ENCODE assay signal across 1 cellular context in the genomic region with DNA sequence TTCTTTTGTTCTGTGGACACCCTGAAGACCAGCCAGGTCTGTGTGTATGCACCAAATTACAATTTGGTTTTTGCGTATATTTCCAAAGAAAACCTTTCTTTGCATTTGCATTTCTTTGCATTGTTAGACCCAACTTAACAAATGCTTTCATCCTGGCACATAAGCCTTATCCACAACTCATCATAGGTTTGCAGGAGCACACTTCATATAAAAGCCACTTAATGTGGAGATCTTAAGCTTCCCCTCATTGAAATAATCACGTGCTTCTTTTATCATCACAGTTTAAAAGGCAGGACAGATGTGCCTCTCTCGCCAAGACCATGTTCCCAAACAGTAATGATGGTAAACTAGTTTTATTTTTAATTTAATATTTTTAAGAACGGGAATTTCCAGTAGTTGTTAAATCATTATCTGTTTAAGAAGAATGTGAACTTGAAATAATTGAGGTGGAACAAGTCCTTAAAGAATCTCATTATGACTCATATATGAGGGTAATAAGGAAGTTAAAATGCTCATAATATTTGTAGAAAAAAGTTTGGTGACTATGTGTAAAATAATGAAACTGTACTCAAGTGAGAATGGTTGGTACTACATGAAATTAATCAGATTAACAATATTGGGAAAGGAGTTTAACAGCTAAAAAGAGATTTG.
A peak's percentile ranks its signal among the peaks of the same experiment; 100 is the strongest.
TF ChIP-seq lines count a peak whose summit lies in the region.

No MANE protein-coding gene starts in this region.

TF ChIP-seq in GM12878, 131 proteins besides CTCF, POLR2A, EP300 and RAD21 (continued from another document and continues in another):
- TF ChIP-seq, protein P1, sequence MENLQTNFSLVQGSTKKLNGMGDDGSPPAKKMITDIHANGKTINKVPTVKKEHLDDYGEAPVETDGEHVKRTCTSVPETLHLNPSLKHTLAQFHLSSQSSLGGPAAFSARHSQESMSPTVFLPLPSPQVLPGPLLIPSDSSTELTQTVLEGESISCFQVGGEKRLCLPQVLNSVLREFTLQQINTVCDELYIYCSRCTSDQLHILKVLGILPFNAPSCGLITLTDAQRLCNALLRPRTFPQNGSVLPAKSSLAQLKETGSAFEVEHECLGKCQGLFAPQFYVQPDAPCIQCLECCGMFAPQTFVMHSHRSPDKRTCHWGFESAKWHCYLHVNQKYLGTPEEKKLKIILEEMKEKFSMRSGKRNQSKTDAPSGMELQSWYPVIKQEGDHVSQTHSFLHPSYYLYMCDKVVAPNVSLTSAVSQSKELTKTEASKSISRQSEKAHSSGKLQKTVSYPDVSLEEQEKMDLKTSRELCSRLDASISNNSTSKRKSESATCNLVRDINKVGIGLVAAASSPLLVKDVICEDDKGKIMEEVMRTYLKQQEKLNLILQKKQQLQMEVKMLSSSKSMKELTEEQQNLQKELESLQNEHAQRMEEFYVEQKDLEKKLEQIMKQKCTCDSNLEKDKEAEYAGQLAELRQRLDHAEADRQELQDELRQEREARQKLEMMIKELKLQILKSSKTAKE (IDR thresholded peaks at IDR 0.05; ENCODE audit: low read depth, poor library complexity, severe bottlenecking) = no peak
- no peak for TF ChIP-seq CHD1 (IDR thresholded peaks at IDR 0.05; ENCODE audit: low read depth, low read length)
- peak; percentile 62; the same call in 1 of the 2 replicates for TF ChIP-seq DPF2 (IDR thresholded peaks at IDR 0.05)
- no peak for TF ChIP-seq SUZ12 (IDR thresholded peaks at IDR 0.05; ENCODE audit: unreplicated experiment)
- no peak for TF ChIP-seq YBX1 (IDR thresholded peaks at IDR 0.05)
- TF ChIP-seq, protein P2, sequence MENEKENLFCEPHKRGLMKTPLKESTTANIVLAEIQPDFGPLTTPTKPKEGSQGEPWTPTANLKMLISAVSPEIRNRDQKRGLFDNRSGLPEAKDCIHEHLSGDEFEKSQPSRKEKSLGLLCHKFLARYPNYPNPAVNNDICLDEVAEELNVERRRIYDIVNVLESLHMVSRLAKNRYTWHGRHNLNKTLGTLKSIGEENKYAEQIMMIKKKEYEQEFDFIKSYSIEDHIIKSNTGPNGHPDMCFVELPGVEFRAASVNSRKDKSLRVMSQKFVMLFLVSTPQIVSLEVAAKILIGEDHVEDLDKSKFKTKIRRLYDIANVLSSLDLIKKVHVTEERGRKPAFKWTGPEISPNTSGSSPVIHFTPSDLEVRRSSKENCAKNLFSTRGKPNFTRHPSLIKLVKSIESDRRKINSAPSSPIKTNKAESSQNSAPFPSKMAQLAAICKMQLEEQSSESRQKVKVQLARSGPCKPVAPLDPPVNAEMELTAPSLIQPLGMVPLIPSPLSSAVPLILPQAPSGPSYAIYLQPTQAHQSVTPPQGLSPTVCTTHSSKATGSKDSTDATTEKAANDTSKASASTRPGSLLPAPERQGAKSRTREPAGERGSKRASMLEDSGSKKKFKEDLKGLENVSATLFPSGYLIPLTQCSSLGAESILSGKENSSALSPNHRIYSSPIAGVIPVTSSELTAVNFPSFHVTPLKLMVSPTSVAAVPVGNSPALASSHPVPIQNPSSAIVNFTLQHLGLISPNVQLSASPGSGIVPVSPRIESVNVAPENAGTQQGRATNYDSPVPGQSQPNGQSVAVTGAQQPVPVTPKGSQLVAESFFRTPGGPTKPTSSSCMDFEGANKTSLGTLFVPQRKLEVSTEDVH (IDR thresholded peaks at IDR 0.05; ENCODE audit: low read depth, partially characterized antibody) = no peak
- no peak for TF ChIP-seq POU2F2 (IDR thresholded peaks at IDR 0.05; ENCODE audit: borderline replicate concordance, low read depth, low read length)
- TF ChIP-seq MYB (IDR thresholded peaks at IDR 0.05; ENCODE audit: borderline replicate concordance, low read depth, low read length) = no peak
- 0 out of 2 replicates have a peak, but pooled peaks have one; percentile 62 for TF ChIP-seq JUND (IDR thresholded peaks at IDR 0.05; ENCODE audit: low read depth, low read length)
- TF ChIP-seq, protein P3, sequence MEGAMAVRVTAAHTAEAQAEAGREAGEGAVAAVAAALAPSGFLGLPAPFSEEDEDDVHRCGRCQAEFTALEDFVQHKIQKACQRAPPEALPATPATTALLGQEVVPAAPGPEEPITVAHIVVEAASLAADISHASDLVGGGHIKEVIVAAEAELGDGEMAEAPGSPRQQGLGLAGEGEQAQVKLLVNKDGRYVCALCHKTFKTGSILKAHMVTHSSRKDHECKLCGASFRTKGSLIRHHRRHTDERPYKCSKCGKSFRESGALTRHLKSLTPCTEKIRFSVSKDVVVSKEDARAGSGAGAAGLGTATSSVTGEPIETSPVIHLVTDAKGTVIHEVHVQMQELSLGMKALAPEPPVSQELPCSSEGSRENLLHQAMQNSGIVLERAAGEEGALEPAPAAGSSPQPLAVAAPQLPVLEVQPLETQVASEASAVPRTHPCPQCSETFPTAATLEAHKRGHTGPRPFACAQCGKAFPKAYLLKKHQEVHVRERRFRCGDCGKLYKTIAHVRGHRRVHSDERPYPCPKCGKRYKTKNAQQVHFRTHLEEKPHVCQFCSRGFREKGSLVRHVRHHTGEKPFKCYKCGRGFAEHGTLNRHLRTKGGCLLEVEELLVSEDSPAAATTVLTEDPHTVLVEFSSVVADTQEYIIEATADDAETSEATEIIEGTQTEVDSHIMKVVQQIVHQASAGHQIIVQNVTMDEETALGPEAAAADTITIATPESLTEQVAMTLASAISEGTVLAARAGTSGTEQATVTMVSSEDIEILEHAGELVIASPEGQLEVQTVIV (IDR thresholded peaks at IDR 0.05; ENCODE audit: borderline replicate concordance, partially characterized antibody) = no peak
- TF ChIP-seq BCL11A (IDR thresholded peaks at IDR 0.05; ENCODE audit: low read depth, low read length) = no peak
- no peak for TF ChIP-seq CBX3 (IDR thresholded peaks at IDR 0.05; ENCODE audit: borderline replicate concordance, low read depth)
- no peak for TF ChIP-seq STAT3 (IDR thresholded peaks at IDR 0.05; ENCODE audit: low read depth, low read length)
- TF ChIP-seq ATF7 (IDR thresholded peaks at IDR 0.05; ENCODE audit: low read depth) = peak; percentile 60
- no peak for TF ChIP-seq POLR2AphosphoS2 (IDR thresholded peaks at IDR 0.05; ENCODE audit: low read depth, low read length)
- no peak for TF ChIP-seq ESRRA (IDR thresholded peaks at IDR 0.05; ENCODE audit: low read length)
- no peak for TF ChIP-seq MEF2A (IDR thresholded peaks at IDR 0.05; ENCODE audit: insufficient read depth, low read depth, low read length)
- TF ChIP-seq, protein P4, sequence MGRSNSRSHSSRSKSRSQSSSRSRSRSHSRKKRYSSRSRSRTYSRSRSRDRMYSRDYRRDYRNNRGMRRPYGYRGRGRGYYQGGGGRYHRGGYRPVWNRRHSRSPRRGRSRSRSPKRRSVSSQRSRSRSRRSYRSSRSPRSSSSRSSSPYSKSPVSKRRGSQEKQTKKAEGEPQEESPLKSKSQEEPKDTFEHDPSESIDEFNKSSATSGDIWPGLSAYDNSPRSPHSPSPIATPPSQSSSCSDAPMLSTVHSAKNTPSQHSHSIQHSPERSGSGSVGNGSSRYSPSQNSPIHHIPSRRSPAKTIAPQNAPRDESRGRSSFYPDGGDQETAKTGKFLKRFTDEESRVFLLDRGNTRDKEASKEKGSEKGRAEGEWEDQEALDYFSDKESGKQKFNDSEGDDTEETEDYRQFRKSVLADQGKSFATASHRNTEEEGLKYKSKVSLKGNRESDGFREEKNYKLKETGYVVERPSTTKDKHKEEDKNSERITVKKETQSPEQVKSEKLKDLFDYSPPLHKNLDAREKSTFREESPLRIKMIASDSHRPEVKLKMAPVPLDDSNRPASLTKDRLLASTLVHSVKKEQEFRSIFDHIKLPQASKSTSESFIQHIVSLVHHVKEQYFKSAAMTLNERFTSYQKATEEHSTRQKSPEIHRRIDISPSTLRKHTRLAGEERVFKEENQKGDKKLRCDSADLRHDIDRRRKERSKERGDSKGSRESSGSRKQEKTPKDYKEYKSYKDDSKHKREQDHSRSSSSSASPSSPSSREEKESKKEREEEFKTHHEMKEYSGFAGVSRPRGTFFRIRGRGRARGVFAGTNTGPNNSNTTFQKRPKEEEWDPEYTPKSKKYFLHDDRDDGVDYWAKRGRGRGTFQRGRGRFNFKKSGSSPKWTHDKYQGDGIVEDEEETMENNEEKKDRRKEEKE (IDR thresholded peaks at IDR 0.05) = no peak
- TF ChIP-seq PAX5 (IDR thresholded peaks at IDR 0.05; ENCODE audit: borderline replicate concordance, low read depth, low read length) = no peak
- TF ChIP-seq BHLHE40 (IDR thresholded peaks at IDR 0.05; ENCODE audit: borderline replicate concordance in 1 of 2, low read depth in 2 of 2, low read length in 1 of 2) = peak in 1 of 2 experiments; percentile 27; a peak in 1 of 4 replicates
- TF ChIP-seq, protein P5, sequence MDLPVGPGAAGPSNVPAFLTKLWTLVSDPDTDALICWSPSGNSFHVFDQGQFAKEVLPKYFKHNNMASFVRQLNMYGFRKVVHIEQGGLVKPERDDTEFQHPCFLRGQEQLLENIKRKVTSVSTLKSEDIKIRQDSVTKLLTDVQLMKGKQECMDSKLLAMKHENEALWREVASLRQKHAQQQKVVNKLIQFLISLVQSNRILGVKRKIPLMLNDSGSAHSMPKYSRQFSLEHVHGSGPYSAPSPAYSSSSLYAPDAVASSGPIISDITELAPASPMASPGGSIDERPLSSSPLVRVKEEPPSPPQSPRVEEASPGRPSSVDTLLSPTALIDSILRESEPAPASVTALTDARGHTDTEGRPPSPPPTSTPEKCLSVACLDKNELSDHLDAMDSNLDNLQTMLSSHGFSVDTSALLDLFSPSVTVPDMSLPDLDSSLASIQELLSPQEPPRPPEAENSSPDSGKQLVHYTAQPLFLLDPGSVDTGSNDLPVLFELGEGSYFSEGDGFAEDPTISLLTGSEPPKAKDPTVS (IDR thresholded peaks at IDR 0.05; ENCODE audit: low read depth, low read length) = no peak
- no peak for TF ChIP-seq CREB1 (IDR thresholded peaks at IDR 0.05; ENCODE audit: low read depth)
- TF ChIP-seq FOXK2 (IDR thresholded peaks at IDR 0.05) = no peak
- TF ChIP-seq, protein P6, sequence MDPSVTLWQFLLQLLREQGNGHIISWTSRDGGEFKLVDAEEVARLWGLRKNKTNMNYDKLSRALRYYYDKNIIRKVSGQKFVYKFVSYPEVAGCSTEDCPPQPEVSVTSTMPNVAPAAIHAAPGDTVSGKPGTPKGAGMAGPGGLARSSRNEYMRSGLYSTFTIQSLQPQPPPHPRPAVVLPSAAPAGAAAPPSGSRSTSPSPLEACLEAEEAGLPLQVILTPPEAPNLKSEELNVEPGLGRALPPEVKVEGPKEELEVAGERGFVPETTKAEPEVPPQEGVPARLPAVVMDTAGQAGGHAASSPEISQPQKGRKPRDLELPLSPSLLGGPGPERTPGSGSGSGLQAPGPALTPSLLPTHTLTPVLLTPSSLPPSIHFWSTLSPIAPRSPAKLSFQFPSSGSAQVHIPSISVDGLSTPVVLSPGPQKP (IDR thresholded peaks at IDR 0.05; ENCODE audit: low read depth, low read length) = no peak
- TF ChIP-seq, protein P7, sequence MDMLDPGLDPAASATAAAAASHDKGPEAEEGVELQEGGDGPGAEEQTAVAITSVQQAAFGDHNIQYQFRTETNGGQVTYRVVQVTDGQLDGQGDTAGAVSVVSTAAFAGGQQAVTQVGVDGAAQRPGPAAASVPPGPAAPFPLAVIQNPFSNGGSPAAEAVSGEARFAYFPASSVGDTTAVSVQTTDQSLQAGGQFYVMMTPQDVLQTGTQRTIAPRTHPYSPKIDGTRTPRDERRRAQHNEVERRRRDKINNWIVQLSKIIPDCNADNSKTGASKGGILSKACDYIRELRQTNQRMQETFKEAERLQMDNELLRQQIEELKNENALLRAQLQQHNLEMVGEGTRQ (IDR thresholded peaks at IDR 0.05; ENCODE audit: borderline replicate concordance, low read depth, low read length) = no peak
- TF ChIP-seq JUNB (IDR thresholded peaks at IDR 0.05) = peak; percentile 62
- TF ChIP-seq GATAD2B (conservative IDR thresholded peaks at IDR 0.05; ENCODE audit: low read depth) = no peak
- TF ChIP-seq EED (IDR thresholded peaks at IDR 0.05; ENCODE audit: low read depth) = no peak
- TF ChIP-seq, protein P8, sequence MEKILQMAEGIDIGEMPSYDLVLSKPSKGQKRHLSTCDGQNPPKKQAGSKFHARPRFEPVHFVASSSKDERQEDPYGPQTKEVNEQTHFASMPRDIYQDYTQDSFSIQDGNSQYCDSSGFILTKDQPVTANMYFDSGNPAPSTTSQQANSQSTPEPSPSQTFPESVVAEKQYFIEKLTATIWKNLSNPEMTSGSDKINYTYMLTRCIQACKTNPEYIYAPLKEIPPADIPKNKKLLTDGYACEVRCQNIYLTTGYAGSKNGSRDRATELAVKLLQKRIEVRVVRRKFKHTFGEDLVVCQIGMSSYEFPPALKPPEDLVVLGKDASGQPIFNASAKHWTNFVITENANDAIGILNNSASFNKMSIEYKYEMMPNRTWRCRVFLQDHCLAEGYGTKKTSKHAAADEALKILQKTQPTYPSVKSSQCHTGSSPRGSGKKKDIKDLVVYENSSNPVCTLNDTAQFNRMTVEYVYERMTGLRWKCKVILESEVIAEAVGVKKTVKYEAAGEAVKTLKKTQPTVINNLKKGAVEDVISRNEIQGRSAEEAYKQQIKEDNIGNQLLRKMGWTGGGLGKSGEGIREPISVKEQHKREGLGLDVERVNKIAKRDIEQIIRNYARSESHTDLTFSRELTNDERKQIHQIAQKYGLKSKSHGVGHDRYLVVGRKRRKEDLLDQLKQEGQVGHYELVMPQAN (conservative IDR thresholded peaks at IDR 0.05) = no peak
- TF ChIP-seq SMAD5 (IDR thresholded peaks at IDR 0.05; ENCODE audit: low read depth) = no peak
- peak; percentile 98 for TF ChIP-seq MTA2 (IDR thresholded peaks at IDR 0.05; ENCODE audit: low read depth)
- TF ChIP-seq, protein P9, sequence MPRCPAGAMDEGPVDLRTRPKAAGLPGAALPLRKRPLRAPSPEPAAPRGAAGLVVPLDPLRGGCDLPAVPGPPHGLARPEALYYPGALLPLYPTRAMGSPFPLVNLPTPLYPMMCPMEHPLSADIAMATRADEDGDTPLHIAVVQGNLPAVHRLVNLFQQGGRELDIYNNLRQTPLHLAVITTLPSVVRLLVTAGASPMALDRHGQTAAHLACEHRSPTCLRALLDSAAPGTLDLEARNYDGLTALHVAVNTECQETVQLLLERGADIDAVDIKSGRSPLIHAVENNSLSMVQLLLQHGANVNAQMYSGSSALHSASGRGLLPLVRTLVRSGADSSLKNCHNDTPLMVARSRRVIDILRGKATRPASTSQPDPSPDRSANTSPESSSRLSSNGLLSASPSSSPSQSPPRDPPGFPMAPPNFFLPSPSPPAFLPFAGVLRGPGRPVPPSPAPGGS (IDR thresholded peaks at IDR 0.05; ENCODE audit: borderline replicate concordance, insufficient read depth, low read depth, low read length, poor library complexity, severe bottlenecking) = no peak
- TF ChIP-seq, protein P10, sequence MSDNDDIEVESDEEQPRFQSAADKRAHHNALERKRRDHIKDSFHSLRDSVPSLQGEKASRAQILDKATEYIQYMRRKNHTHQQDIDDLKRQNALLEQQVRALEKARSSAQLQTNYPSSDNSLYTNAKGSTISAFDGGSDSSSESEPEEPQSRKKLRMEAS (IDR thresholded peaks at IDR 0.05; ENCODE audit: low read depth, low read length) = no peak
